Comparison of ENCODE assay signal across 1 cellular context in the genomic region with DNA sequence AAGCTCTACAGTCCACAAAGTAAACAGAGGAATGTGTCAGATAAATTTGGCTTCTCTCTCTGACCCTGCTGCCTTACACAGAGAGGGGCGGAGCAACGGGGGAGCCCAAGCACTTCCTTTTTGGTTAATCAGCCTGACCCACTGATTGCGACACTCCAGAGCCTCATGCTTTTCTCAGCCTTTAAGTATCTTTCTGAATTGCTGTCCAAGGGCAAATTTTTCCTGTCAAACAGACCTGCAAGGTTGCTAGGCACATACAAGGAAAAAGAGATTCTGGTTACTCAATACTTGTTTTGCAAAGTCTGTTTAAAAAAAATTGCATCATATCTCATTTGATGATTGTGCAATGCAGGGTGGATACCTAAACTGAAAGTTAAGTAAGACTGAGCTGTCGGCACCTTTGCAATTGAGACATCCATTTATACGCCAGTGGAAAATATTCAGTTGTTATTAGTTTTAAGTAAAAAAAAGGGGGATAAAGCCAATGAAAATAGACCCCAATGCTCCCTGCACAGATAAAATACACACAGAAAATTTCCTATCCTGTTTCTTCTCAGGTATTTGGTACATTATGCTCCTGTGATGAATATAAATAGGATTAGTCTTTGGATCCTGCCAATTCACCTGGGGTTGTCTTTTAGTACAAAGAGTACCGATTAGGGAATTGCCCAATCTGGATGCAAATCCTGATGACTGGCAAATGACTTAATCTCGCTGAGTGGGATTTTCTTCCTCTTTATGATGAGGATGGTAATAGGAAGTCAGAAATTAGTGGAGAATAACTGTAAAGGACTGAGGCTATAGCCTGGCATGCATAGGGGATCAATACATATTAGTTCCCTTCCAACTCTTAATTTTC.
TF ChIP-seq lines count a peak whose summit lies in the region.

No MANE protein-coding gene starts in this region.

TF ChIP-seq in HepG2, 621 proteins besides CTCF, POLR2A, EP300 and RAD21 (continued from another document and continues in another):
- TF ChIP-seq SNAPC5 (CRISPR knock-in tag; IDR thresholded peaks at IDR 0.05; ENCODE audit: borderline replicate concordance) (no peak), ZNF839 (CRISPR knock-in tag; IDR thresholded peaks at IDR 0.05; ENCODE audit: borderline replicate concordance) (no peak), ZNF205 (CRISPR knock-in tag; IDR thresholded peaks at IDR 0.05) (peak; percentile 73; the same call in 1 of the 2 replicates), POLR2G (IDR thresholded peaks at IDR 0.05; ENCODE audit: low read depth, low read length) (no peak), ZMAT5 (CRISPR knock-in tag; IDR thresholded peaks at IDR 0.05; ENCODE audit: borderline replicate concordance, low read depth) (no peak), ISL2 (CRISPR knock-in tag; IDR thresholded peaks at IDR 0.05) (peak; percentile 89), MED8 (CRISPR knock-in tag; IDR thresholded peaks at IDR 0.05; ENCODE audit: insufficient replicate concordance) (peak; percentile 19), POGZ (CRISPR knock-in tag; IDR thresholded peaks at IDR 0.05) (peak; percentile 75), NFATC3 (CRISPR knock-in tag; IDR thresholded peaks at IDR 0.05) (no peak), MXI1 (IDR thresholded peaks at IDR 0.05; ENCODE audit: borderline replicate concordance, low read depth, low read length) (no peak), IRF2 (CRISPR knock-in tag; IDR thresholded peaks at IDR 0.05) (peak; percentile 82; the same call in 1 of the 2 replicates), FUBP1 (CRISPR knock-in tag; IDR thresholded peaks at IDR 0.05; ENCODE audit: borderline replicate concordance) (no peak), MYNN (CRISPR knock-in tag; IDR thresholded peaks at IDR 0.05; ENCODE audit: low read depth) (no peak), SAP130 (CRISPR knock-in tag; IDR thresholded peaks at IDR 0.05; ENCODE audit: low read depth) (peak; percentile 49; the same call in 1 of the 2 replicates), GATAD1 (CRISPR knock-in tag; IDR thresholded peaks at IDR 0.05) (peak; percentile 64), ZNF333 (CRISPR knock-in tag; IDR thresholded peaks at IDR 0.05; ENCODE audit: borderline replicate concordance) (no peak), HES4 (CRISPR knock-in tag; IDR thresholded peaks at IDR 0.05; ENCODE audit: borderline replicate concordance) (no peak), ZNF878 (CRISPR knock-in tag; IDR thresholded peaks at IDR 0.05) (0 out of 2 replicates have a peak, but pooled peaks have one; percentile 65), ZNF552 (CRISPR knock-in tag; IDR thresholded peaks at IDR 0.05; ENCODE audit: borderline replicate concordance) (no peak), RXRA (CRISPR knock-in tag; IDR thresholded peaks at IDR 0.05) (no peak), HIC2 (CRISPR knock-in tag; IDR thresholded peaks at IDR 0.05; ENCODE audit: low read depth) (no peak), MAFF (IDR thresholded peaks at IDR 0.05; ENCODE audit: low read depth, low read length) (peak; percentile 47), ADNP (CRISPR knock-in tag; IDR thresholded peaks at IDR 0.05) (no peak), ELF3 (CRISPR knock-in tag; IDR thresholded peaks at IDR 0.05) (peak; percentile 96), MAFG (CRISPR knock-in tag; IDR thresholded peaks at IDR 0.05) (no peak), ZNF564 (CRISPR knock-in tag; IDR thresholded peaks at IDR 0.05) (no peak), NPAS2 (CRISPR knock-in tag; IDR thresholded peaks at IDR 0.05; ENCODE audit: borderline replicate concordance) (no peak), RBM39 (IDR thresholded peaks at IDR 0.05; ENCODE audit: low read depth, low read length, poor library complexity, severe bottlenecking) (no peak), CBX2 (IDR thresholded peaks at IDR 0.05; ENCODE audit: low read depth, low read length) (no peak), CBX2 (CRISPR knock-in tag; IDR thresholded peaks at IDR 0.05; ENCODE audit: low read depth) (no peak), KAT8 (CRISPR knock-in tag; IDR thresholded peaks at IDR 0.05) (peak; percentile 74), ZNF713 (CRISPR knock-in tag; IDR thresholded peaks at IDR 0.05) (no peak), ZZZ3 (CRISPR knock-in tag; IDR thresholded peaks at IDR 0.05; ENCODE audit: borderline replicate concordance) (no peak), REL (CRISPR knock-in tag; conservative IDR thresholded peaks at IDR 0.05) (no peak), REXO4 (CRISPR knock-in tag; IDR thresholded peaks at IDR 0.05; ENCODE audit: borderline replicate concordance) (no peak), ZNF382 (CRISPR knock-in tag; IDR thresholded peaks at IDR 0.05; ENCODE audit: borderline replicate concordance) (no peak), MTA1 (CRISPR knock-in tag; IDR thresholded peaks at IDR 0.05; ENCODE audit: borderline replicate concordance) (no peak; the same call in 1 of the 2 replicates), ZNF121 (CRISPR knock-in tag; IDR thresholded peaks at IDR 0.05) (no peak), GTF2F1 (IDR thresholded peaks at IDR 0.05; ENCODE audit: low read length) (no peak), SUZ12 (IDR thresholded peaks at IDR 0.05; ENCODE audit: low read depth, low read length) (no peak), SAFB2 (CRISPR knock-in tag; IDR thresholded peaks at IDR 0.05; ENCODE audit: borderline replicate concordance, low read depth) (no peak), KAT7 (CRISPR knock-in tag; IDR thresholded peaks at IDR 0.05; ENCODE audit: borderline replicate concordance) (peak; percentile 76; the same call in 1 of the 2 replicates), PRPF4 (IDR thresholded peaks at IDR 0.05; ENCODE audit: low read depth, low read length, poor library complexity, severe bottlenecking) (no peak), SRSF4 (IDR thresholded peaks at IDR 0.05; ENCODE audit: low read depth, low read length, poor library complexity, severe bottlenecking) (no peak), ZNF34 (CRISPR knock-in tag; IDR thresholded peaks at IDR 0.05; ENCODE audit: borderline replicate concordance) (no peak)
- TF ChIP-seq, protein P1, sequence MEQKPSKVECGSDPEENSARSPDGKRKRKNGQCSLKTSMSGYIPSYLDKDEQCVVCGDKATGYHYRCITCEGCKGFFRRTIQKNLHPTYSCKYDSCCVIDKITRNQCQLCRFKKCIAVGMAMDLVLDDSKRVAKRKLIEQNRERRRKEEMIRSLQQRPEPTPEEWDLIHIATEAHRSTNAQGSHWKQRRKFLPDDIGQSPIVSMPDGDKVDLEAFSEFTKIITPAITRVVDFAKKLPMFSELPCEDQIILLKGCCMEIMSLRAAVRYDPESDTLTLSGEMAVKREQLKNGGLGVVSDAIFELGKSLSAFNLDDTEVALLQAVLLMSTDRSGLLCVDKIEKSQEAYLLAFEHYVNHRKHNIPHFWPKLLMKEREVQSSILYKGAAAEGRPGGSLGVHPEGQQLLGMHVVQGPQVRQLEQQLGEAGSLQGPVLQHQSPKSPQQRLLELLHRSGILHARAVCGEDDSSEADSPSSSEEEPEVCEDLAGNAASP (CRISPR knock-in tag; IDR thresholded peaks at IDR 0.05; ENCODE audit: borderline replicate concordance): peak; percentile 86
- TF ChIP-seq, protein P2, sequence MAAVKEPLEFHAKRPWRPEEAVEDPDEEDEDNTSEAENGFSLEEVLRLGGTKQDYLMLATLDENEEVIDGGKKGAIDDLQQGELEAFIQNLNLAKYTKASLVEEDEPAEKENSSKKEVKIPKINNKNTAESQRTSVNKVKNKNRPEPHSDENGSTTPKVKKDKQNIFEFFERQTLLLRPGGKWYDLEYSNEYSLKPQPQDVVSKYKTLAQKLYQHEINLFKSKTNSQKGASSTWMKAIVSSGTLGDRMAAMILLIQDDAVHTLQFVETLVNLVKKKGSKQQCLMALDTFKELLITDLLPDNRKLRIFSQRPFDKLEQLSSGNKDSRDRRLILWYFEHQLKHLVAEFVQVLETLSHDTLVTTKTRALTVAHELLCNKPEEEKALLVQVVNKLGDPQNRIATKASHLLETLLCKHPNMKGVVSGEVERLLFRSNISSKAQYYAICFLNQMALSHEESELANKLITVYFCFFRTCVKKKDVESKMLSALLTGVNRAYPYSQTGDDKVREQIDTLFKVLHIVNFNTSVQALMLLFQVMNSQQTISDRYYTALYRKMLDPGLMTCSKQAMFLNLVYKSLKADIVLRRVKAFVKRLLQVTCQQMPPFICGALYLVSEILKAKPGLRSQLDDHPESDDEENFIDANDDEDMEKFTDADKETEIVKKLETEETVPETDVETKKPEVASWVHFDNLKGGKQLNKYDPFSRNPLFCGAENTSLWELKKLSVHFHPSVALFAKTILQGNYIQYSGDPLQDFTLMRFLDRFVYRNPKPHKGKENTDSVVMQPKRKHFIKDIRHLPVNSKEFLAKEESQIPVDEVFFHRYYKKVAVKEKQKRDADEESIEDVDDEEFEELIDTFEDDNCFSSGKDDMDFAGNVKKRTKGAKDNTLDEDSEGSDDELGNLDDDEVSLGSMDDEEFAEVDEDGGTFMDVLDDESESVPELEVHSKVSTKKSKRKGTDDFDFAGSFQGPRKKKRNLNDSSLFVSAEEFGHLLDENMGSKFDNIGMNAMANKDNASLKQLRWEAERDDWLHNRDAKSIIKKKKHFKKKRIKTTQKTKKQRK (IDR thresholded peaks at IDR 0.05; ENCODE audit: low read length): no peak
- TF ChIP-seq, protein P3, sequence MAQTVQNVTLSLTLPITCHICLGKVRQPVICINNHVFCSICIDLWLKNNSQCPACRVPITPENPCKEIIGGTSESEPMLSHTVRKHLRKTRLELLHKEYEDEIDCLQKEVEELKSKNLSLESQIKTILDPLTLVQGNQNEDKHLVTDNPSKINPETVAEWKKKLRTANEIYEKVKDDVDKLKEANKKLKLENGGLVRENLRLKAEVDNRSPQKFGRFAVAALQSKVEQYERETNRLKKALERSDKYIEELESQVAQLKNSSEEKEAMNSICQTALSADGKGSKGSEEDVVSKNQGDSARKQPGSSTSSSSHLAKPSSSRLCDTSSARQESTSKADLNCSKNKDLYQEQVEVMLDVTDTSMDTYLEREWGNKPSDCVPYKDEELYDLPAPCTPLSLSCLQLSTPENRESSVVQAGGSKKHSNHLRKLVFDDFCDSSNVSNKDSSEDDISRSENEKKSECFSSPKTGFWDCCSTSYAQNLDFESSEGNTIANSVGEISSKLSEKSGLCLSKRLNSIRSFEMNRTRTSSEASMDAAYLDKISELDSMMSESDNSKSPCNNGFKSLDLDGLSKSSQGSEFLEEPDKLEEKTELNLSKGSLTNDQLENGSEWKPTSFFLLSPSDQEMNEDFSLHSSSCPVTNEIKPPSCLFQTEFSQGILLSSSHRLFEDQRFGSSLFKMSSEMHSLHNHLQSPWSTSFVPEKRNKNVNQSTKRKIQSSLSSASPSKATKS (CRISPR knock-in tag; IDR thresholded peaks at IDR 0.05): no peak
